Comparison of ENCODE assay signal across 8 cellular contexts in the genomic region with DNA sequence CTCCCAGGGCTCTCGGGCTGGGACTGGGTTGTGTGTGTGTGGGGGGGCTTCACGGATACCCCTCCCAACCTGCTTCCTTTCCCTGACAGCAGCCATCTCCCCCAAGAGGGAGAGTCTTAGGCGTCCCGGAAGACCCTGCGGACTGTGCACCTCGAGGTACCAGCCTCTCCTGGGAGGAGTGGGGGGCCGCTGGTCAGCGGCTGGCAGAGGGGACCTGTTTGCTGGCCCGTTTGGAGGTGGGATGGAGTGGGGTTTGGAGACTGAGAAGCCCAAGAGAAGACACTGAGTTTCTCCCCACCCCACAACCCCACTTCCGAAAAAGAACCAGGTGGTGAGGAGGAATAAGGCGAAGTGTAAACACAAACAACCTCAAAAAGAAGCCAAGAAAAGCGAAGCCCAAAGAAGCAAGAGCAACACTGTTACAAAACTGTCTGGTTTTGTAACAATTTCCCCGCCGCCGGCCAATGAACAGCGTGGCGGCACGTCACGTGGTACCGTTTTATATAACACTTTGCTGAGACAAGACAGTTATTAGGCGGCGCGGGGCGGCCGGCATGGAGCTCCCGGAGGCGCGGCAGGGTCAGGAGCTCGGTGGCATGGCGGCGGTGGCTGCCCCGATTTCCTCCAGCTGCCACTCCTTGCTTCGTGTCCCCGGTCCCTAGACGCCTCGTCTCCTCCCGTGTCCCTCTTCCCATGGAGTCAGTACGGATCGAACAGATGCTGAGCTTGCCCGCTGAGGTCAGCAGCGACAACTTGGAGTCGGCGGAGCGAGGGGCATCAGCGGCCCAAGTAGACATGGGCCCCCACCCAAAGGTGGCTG. TPM values are rescaled to one million over a fixed set of nuclear protein-coding genes. Genes with fewer than 3 reads are reported as not detected.
DNase-seq lines count a peak whose midpoint lies in the region; ATAC-seq, FAIRE-seq and TF ChIP-seq lines count a peak whose summit lies in the region.

Gene LONRF3 (plus strand): TSS at position 531 of the 820 bp plus-strand sequence. CDS start 163 bp downstream, at position 694.

- no peak for FAIRE-seq in GM19239 (lab: Jason Lieb, UNC)

- peak; percentile 33 for ATAC-seq in GM18511 (IDR thresholded peaks at IDR 0.05; ENCODE audit: unreplicated experiment)
- ATAC-seq in GM21529 (IDR thresholded peaks at IDR 0.05; ENCODE audit: unreplicated experiment) = no peak

- peak within 1 kb of the TSS; percentile 35 for H3K4me3 ChIP-seq in endodermal cell (ENCODE audit: low read length)

- 3 to 4% methylated on average over 6 to 37 of the region's 45 CpGs for WGBS in endodermal cell (ENCODE audit: insufficient coverage in 1 of 2, insufficient read length in 1 of 2), 2 experiments

- DNase-seq in NCI-H510A treated with DMSO at 0.1 percent for 48 hours (lab: John Stamatoyannopoulos, UW) (peak; percentile 14), endodermal cell (peak; percentile 53), mesothelial cell of epicardium (ENCODE audit: low spot score in 2 of 2, unreplicated experiment in 2 of 2) (peak in 1 of 2 experiments; percentile 52), GM19239 (ENCODE audit: insufficient read length, low spot score) (no peak)
- peak; percentile 65 for DNase-seq in activated CD8-positive, alpha-beta memory T cell treated with anti-CD3 and anti-CD28 coated beads, Interleukin-2, amount 50 U/mL, for 4 hours
- DNase-seq in stimulated activated CD8-positive, alpha-beta memory T cell treated with anti-CD3 and anti-CD28 coated beads, Interleukin-15, amount 100 ng/mL, for 1 hour (ENCODE audit: low read depth) = peak; percentile 25

- H3K27me3 ChIP-seq in endodermal cell (ENCODE audit: control insufficient read depth, insufficient read depth, low read length, poor library complexity, severe bottlenecking) = peaks cover 66% of the 10 kb centered on the region

- H3K4me1 Mint-ChIP-seq in endodermal cell (no peaks in the 10 kb centered on the region), mesothelial cell of epicardium (peaks cover 10% of the 10 kb centered on the region)

- H3K9ac ChIP-seq in endodermal cell (ENCODE audit: extremely low read depth, low read length, poor library complexity, severe bottlenecking) = no peak within 1 kb of the TSS

- peaks cover 51% of the 10 kb centered on the region for H3K9me3 Mint-ChIP-seq in endodermal cell
- H3K9me3 Mint-ChIP-seq in mesothelial cell of epicardium = peaks cover 4% of the 10 kb centered on the region

- no peaks in the 10 kb centered on the region for H3K9me3 ChIP-seq in endodermal cell (ENCODE audit: control insufficient read depth, low read length)

- H3K36me3 ChIP-seq in endodermal cell (ENCODE audit: control insufficient read depth, insufficient read depth, low read length) = no peaks in the 10 kb centered on the region

- H3K4me3 Mint-ChIP-seq in endodermal cell = peak within 1 kb of the TSS; percentile 55
- H3K4me3 Mint-ChIP-seq in mesothelial cell of epicardium = peak within 1 kb of the TSS; percentile 67

- no peaks in the 10 kb centered on the region for H3K36me3 Mint-ChIP-seq in endodermal cell (ENCODE audit: low read depth)
- peaks cover 3% of the 10 kb centered on the region for H3K36me3 Mint-ChIP-seq in mesothelial cell of epicardium

- H3K27me3 Mint-ChIP-seq in endodermal cell (ENCODE audit: insufficient read depth) = peaks cover 87% of the 10 kb centered on the region
- H3K27me3 Mint-ChIP-seq in mesothelial cell of epicardium (ENCODE audit: low read depth) = peaks cover 91% of the 10 kb centered on the region

- no peaks in the 10 kb centered on the region for H3K4me1 ChIP-seq in endodermal cell (ENCODE audit: control insufficient read depth, insufficient read depth, low read length)

- H3K27ac Mint-ChIP-seq in endodermal cell (no peak within 1 kb of the TSS), mesothelial cell of epicardium (no peak within 1 kb of the TSS)

- no peak within 1 kb of the TSS for H3K27ac ChIP-seq in endodermal cell (ENCODE audit: low read depth, low read length)

- TF ChIP-seq CTCF in endodermal cell (conservative IDR thresholded peaks at IDR 0.05) (no peak), mesothelial cell of epicardium (IDR thresholded peaks at IDR 0.05; ENCODE audit: unreplicated experiment) (no peak)

RNA-seq across cellular contexts. Expression of gene LONRF3, which starts in this region (rescaled TPM):
- total RNA-seq in endodermal cell (1 to 10 TPM; 2.5 to 3.8 TPM), mesothelial cell of epicardium (0.97 to 1.6 TPM (median 1.3 TPM) in 3 replicates)
- 0.53 TPM for polyA plus RNA-seq in endodermal cell (2013, experiment 1 of 2)
- polyA plus RNA-seq in endodermal cell (2013, experiment 2 of 2) = 0.75 TPM
